In genomic region chr22:48098936-48099245, GRCh38 we compare ENCODE assay signal across 12 cellular contexts.
DNase-seq lines count a peak whose midpoint lies in the region; ATAC-seq and TF ChIP-seq lines count a peak whose summit lies in the region.
"Had no signal": no experiment of that assay in that cellular context is flagged by ENCODE, and none has a peak within 500 bp of the region (broad histone marks: within the 10 kb centered on the region; RNA-seq: fewer than 3 reads in every experiment).

No MANE protein-coding gene starts in this region.

- H3F3A ChIP-seq in Loucy (ENCODE audit: low read depth), result peaks cover 8% of the 10 kb centered on the region; the same call in 1 of the 2 replicates

- no peak overlapping the region for H3K4me3 Mint-ChIP-seq in activated CD4-positive, alpha-beta memory T cell treated with anti-CD3 and anti-CD28 coated beads, Interleukin-2, amount 10 ng/mL, durations not matched to agents 7 days and 5 days
- H3K4me3 Mint-ChIP-seq in activated CD4-positive, alpha-beta memory T cell treated with anti-CD3 and anti-CD28 coated beads for 36 hours, result no peak overlapping the region
- peak overlapping the region; percentile 87 for H3K4me3 Mint-ChIP-seq in natural killer cell

- CTCF ChIA-PET in activated CD4-positive, alpha-beta memory T cell treated with anti-CD3 and anti-CD28 coated beads, Interleukin-2, amount 10 ng/mL, durations not matched to agents 7 days and 5 days (lab: Charles Lee), result no interaction called here
- CTCF ChIA-PET in activated CD4-positive, alpha-beta memory T cell treated with anti-CD3 and anti-CD28 coated beads for 36 hours (lab: Charles Lee), result no interaction called here

- peaks cover 8% of the 10 kb centered on the region for H3K9me3 Mint-ChIP-seq in activated CD4-positive, alpha-beta memory T cell treated with anti-CD3 and anti-CD28 coated beads, Interleukin-2, amount 10 ng/mL, durations not matched to agents 7 days and 5 days
- no peaks in the 10 kb centered on the region for H3K9me3 Mint-ChIP-seq in activated CD4-positive, alpha-beta memory T cell treated with anti-CD3 and anti-CD28 coated beads for 36 hours
- no peaks in the 10 kb centered on the region for H3K9me3 Mint-ChIP-seq in natural killer cell

- TF ChIP-seq CTCF in Loucy (conservative IDR thresholded peaks at IDR 0.05; ENCODE audit: low read length) (no peak), natural killer cell (IDR thresholded peaks at IDR 0.05) (no peak), omental fat pad (IDR thresholded peaks at IDR 0.05) (no peak)

- intact Hi-C loops in activated CD4-positive, alpha-beta memory T cell treated with anti-CD3 and anti-CD28 coated beads for 36 hours (cut with micrococcal nuclease), result no loop called here
- intact Hi-C loops in natural killer cell (cut with micrococcal nuclease), result loop anchor here (5.0 kb wide), 2 partner anchors 88 to 143 kb away; no protein-coding TSS in a partner anchor

- peaks cover 5% of the 10 kb centered on the region for H3K36me3 Mint-ChIP-seq in activated CD4-positive, alpha-beta memory T cell treated with anti-CD3 and anti-CD28 coated beads, Interleukin-2, amount 10 ng/mL, durations not matched to agents 7 days and 5 days (ENCODE audit: low read depth)
- no peaks in the 10 kb centered on the region for H3K36me3 Mint-ChIP-seq in activated CD4-positive, alpha-beta memory T cell treated with anti-CD3 and anti-CD28 coated beads for 36 hours
- H3K36me3 Mint-ChIP-seq in natural killer cell, result no peaks in the 10 kb centered on the region

- no peaks in the 10 kb centered on the region for H3K9me2 ChIP-seq in Loucy (replicated peaks; ENCODE audit: low read depth, low read length)

- ATAC-seq in GM21529 (IDR thresholded peaks at IDR 0.05; ENCODE audit: unreplicated experiment) (peak; percentile 23), natural killer cell (no peak), GM18519 (IDR thresholded peaks at IDR 0.05; ENCODE audit: low FRiP score, unreplicated experiment) (no peak), omental fat pad (ENCODE audit: low FRiP score) (no peak)

- H3K27me3 ChIP-seq in Loucy (ENCODE audit: insufficient read depth, low read length, poor library complexity, severe bottlenecking), result no peaks in the 10 kb centered on the region

- H3K4me3 ChIP-seq in Loucy (ENCODE audit: low read length, poor library complexity, severe bottlenecking), result peak overlapping the region; percentile 59

- peak overlapping the region; percentile 93 for H3K27ac Mint-ChIP-seq in activated CD4-positive, alpha-beta memory T cell treated with anti-CD3 and anti-CD28 coated beads, Interleukin-2, amount 10 ng/mL, durations not matched to agents 7 days and 5 days
- H3K27ac Mint-ChIP-seq in activated CD4-positive, alpha-beta memory T cell treated with anti-CD3 and anti-CD28 coated beads for 36 hours, result no peak overlapping the region
- peak overlapping the region; percentile 91 for H3K27ac Mint-ChIP-seq in natural killer cell

- no peak for DNase-seq in activated CD4-positive, alpha-beta memory T cell treated with anti-CD3 and anti-CD28 coated beads, Interleukin-2, amount 10 ng/mL, durations not matched to agents 7 days and 5 days
- DNase-seq in activated CD4-positive, alpha-beta memory T cell treated with anti-CD3 and anti-CD28 coated beads for 36 hours, result no peak
- DNase-seq in natural killer cell, result no peak
- DNase-seq in DMS79 treated with DMSO at 0.1 percent for 48 hours (lab: John Stamatoyannopoulos, UW), result no peak
- no peak for DNase-seq in omental fat pad (ENCODE audit: low spot score)
- DNase-seq: activated CD4-positive, CD25-positive, alpha-beta regulatory T cell; amniotic stem cell; mesenchymal stem cell; NCI-H2171 had no signal

- no peak overlapping the region for H2AFZ ChIP-seq in Loucy (ENCODE audit: low read length)

- peaks cover 39% of the 10 kb centered on the region for H3K4me1 Mint-ChIP-seq in activated CD4-positive, alpha-beta memory T cell treated with anti-CD3 and anti-CD28 coated beads, Interleukin-2, amount 10 ng/mL, durations not matched to agents 7 days and 5 days
- peaks cover 19% of the 10 kb centered on the region for H3K4me1 Mint-ChIP-seq in activated CD4-positive, alpha-beta memory T cell treated with anti-CD3 and anti-CD28 coated beads for 36 hours (ENCODE audit: low read depth)
- peaks cover 46 to 68% of the 10 kb centered on the region in 2 donors for H3K4me1 Mint-ChIP-seq in natural killer cell

- H3K4me1 ChIP-seq in Loucy (ENCODE audit: insufficient read depth, low read length, poor library complexity, severe bottlenecking), result peaks cover 57% of the 10 kb centered on the region

- no peaks in the 10 kb centered on the region for H3K36me3 ChIP-seq in Loucy (ENCODE audit: insufficient read depth, low read length)

- H3K79me2 ChIP-seq in Loucy (ENCODE audit: insufficient read depth, low read length), result no peaks in the 10 kb centered on the region

- no peaks in the 10 kb centered on the region for H4K20me1 ChIP-seq in Loucy (ENCODE audit: insufficient read depth, low read length, poor library complexity, severe bottlenecking)

- POLR2A ChIA-PET in activated CD4-positive, alpha-beta memory T cell treated with anti-CD3 and anti-CD28 coated beads, Interleukin-2, amount 10 ng/mL, durations not matched to agents 7 days and 5 days (lab: Charles Lee), result no interaction called here
- POLR2A ChIA-PET in activated CD4-positive, alpha-beta memory T cell treated with anti-CD3 and anti-CD28 coated beads for 36 hours (lab: Charles Lee), result no interaction called here

- H3K4me2 ChIP-seq in Loucy (ENCODE audit: low read depth, low read length, poor library complexity, severe bottlenecking), result peak overlapping the region; percentile 82

- no peaks in the 10 kb centered on the region for H3K9me3 ChIP-seq in Loucy (ENCODE audit: insufficient read depth, low read depth, low read length)

- peak overlapping the region; percentile 67 for H3K9ac ChIP-seq in Loucy (ENCODE audit: low read depth, low read length, poor library complexity, severe bottlenecking)

- H3K27me3 Mint-ChIP-seq in activated CD4-positive, alpha-beta memory T cell treated with anti-CD3 and anti-CD28 coated beads, Interleukin-2, amount 10 ng/mL, durations not matched to agents 7 days and 5 days, result peaks cover 16% of the 10 kb centered on the region
- peaks cover under 1% of the 10 kb centered on the region for H3K27me3 Mint-ChIP-seq in activated CD4-positive, alpha-beta memory T cell treated with anti-CD3 and anti-CD28 coated beads for 36 hours
- peaks cover 6 to 10% of the 10 kb centered on the region in 2 donors for H3K27me3 Mint-ChIP-seq in natural killer cell (ENCODE audit: low read depth in 2 of 2)
